ENCODE assay signal across 8 cellular contexts in the genomic region with DNA sequence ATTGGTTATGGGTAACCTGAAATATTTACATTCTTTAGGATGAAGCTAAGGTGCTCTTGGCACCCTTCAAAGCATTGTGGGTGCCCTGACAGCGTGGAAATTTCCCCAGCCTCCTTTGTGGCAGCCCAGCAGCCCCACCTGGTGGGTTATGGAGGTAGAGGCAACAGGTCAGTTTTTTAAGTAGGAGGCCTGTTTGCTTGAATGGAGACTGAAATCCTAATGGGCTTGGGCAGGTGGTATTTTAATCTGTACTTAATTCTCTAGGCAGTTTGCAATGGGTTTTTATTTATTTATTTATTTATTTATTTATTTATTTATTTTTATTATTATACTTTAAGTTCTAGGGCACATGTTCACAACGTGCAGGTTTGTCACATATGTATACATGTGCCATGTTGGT.
DNase-seq lines count a peak whose midpoint lies in the region; ATAC-seq and TF ChIP-seq lines count a peak whose summit lies in the region.

No MANE protein-coding gene starts in this region.

- no peak overlapping the region for H3K27ac ChIP-seq in A673 (ENCODE audit: low read depth, low read length, poor library complexity, severe bottlenecking)

- no peaks in the 10 kb centered on the region for H3K27me3 ChIP-seq in A673 (replicated peaks; ENCODE audit: insufficient read depth, low read depth, low read length, poor library complexity)

- in situ Hi-C loops in astrocyte of the cerebellum (cut with HindIII; ENCODE audit: low sequenced_read_pairs) = no loop called here

- no peaks in the 10 kb centered on the region for H3K9me3 ChIP-seq in A673 (ENCODE audit: low read depth, low read length, poor library complexity, severe bottlenecking)

- no peaks in the 10 kb centered on the region for H3K36me3 ChIP-seq in A673 (ENCODE audit: insufficient read depth, low read length, poor library complexity, severe bottlenecking)

- CTCF ChIA-PET in A673 (lab: Charles Lee) = no interaction called here

- H3K4me3 ChIP-seq in A673 (ENCODE audit: low read depth, low read length, poor library complexity, severe bottlenecking) (no peak overlapping the region), astrocyte of the cerebellum (ENCODE audit: low read depth, low read length) (no peak overlapping the region)

- DNase-seq in A673 (ENCODE audit: low spot score) (peak; percentile 75), HT1080 (ENCODE audit: low read depth) (peak; percentile 19), T-helper 9 cell (peak; percentile 32), astrocyte of the cerebellum (ENCODE audit: low read depth) (peak; percentile 11), left colon (peak in 1 of 2 donors; percentile 81), NCI-H2227 (lab: John Stamatoyannopoulos, UW; ENCODE audit: unreplicated experiment) (no peak)
- DNase-seq in stimulated activated CD8-positive, alpha-beta memory T cell treated with anti-CD3 and anti-CD28 coated beads, Interleukin-4, amount 100 ng/mL, for 24 hours (ENCODE audit: low read depth) = peak; percentile 29

- intact Hi-C loops in A673 (cut with micrococcal nuclease; ENCODE audit: unreplicated experiment) = loop anchor here (10.0 kb wide), 2 partner anchors 343 to 373 kb away; no protein-coding TSS in a partner anchor
- intact Hi-C loops in left colon (cut with DNase I, micrococcal nuclease) = no loop called here

- ATAC-seq in GM18505 (IDR thresholded peaks at IDR 0.05; ENCODE audit: unreplicated experiment) (peak; percentile 79), left colon (peak; percentile 90)

- no TSS peak for BruUV-seq in A673 (replicated peaks; lab: Mats Ljungman, UMichigan)

- H3K4me1 ChIP-seq in A673 (ENCODE audit: insufficient read depth, low read length, poor library complexity, severe bottlenecking) = no peaks in the 10 kb centered on the region

- no peak for TF ChIP-seq POLR2A in GM18505 (IDR thresholded peaks at IDR 0.05; ENCODE audit: borderline replicate concordance, extremely low read depth, insufficient read depth, insufficient read length)

- peak; percentile 69 for TF ChIP-seq CTCF in A673 (conservative IDR thresholded peaks at IDR 0.05; ENCODE audit: low read depth, low read length)
- peak; percentile 59 for TF ChIP-seq CTCF in astrocyte of the cerebellum (IDR thresholded peaks at IDR 0.05; ENCODE audit: low read depth, low read length, missing control alignments)

- POLR2A ChIA-PET in A673 (lab: Charles Lee; ENCODE audit: low non-redundant PET) = no interaction called here
